ENCODE assay signal across 16 cellular contexts in genomic region chr10:103829266-103829665, GRCh38.
"Had no signal": no experiment of that assay in that cellular context is flagged by ENCODE, and none has a peak within 500 bp of the region (broad histone marks: within the 10 kb centered on the region; RNA-seq: fewer than 3 reads in every experiment).

No MANE protein-coding gene starts in this region.

- ATAC-seq: psoas muscle; stimulated activated naive CD8-positive, alpha-beta T cell treated with anti-CD3 and anti-CD28 coated beads, Interleukin-15, Interleukin-2, amounts not matched to agents 100 U/mL and 50 U/mL, for 24 hours had no signal

- H3K27ac Mint-ChIP-seq: activated naive CD8-positive, alpha-beta T cell; activated T-helper 1 cell treated with anti-CD3 and anti-CD28 coated beads, Interleukin-12 subunit alpha, Interleukin-12 subunit beta, Interleukin-2, Interleukin-4 antibody, amounts not matched to agents 30 ng/mL and 10 ng/mL and 1 ng/mL, durations not matched to agents 14 hours and 24 hours and 36 hours had no signal

- H3K9me3 Mint-ChIP-seq: activated T-helper 1 cell treated with anti-CD3 and anti-CD28 coated beads, Interleukin-12 subunit alpha, Interleukin-12 subunit beta, Interleukin-2, Interleukin-4 antibody, amounts not matched to agents 30 ng/mL and 10 ng/mL and 1 ng/mL, durations not matched to agents 14 hours and 24 hours and 36 hours had no signal

- H3K4me3 Mint-ChIP-seq: activated naive CD8-positive, alpha-beta T cell; activated T-helper 1 cell treated with anti-CD3 and anti-CD28 coated beads, Interleukin-12 subunit alpha, Interleukin-12 subunit beta, Interleukin-2, Interleukin-4 antibody, amounts not matched to agents 30 ng/mL and 10 ng/mL and 1 ng/mL, durations not matched to agents 14 hours and 24 hours and 36 hours; neural crest cell had no signal

- DNase-seq: activated gamma-delta T cell treated with Interleukin-2 at 50 U/mL for 16 hours; dermis blood vessel endothelial cell; erythroblast; hypothalamus; islet precursor cell; ovary; psoas muscle; right cardiac atrium; stimulated activated naive CD8-positive, alpha-beta T cell treated with anti-CD3 and anti-CD28 coated beads, Interleukin-15, Interleukin-2, amounts not matched to agents 100 U/mL and 50 U/mL, for 24 hours; substantia nigra; T-helper 1 cell; T-helper 9 cell; uterus had no signal
